8 cellular contexts compared by ENCODE assay signal in genomic region chr1:9539165-9539828, GRCh38. TPM values are rescaled to one million over a fixed set of nuclear protein-coding genes. Genes with fewer than 3 reads are reported as not detected.
DNase-seq lines count a peak whose midpoint lies in the region; ATAC-seq, FAIRE-seq and TF ChIP-seq lines count a peak whose summit lies in the region.

SLC25A33 (plus strand) TSS chr1:9539465; CDS start chr1:9539692, 227 bp downstream.

- no peaks in the 10 kb centered on the region for H3K36me3 ChIP-seq in Caco-2 (ENCODE audit: control insufficient read depth, insufficient read depth, low read length)
- peaks cover 6% of the 10 kb centered on the region for H3K36me3 ChIP-seq in endodermal cell (ENCODE audit: control insufficient read depth, insufficient read depth, low read length)

- 1% methylated on average over 32 to 92 of the region's 92 CpGs for WGBS in endodermal cell (ENCODE audit: insufficient coverage in 1 of 2, insufficient read length in 1 of 2), 2 experiments

- H3K27ac Mint-ChIP-seq in Caco-2 (ENCODE audit: unreplicated experiment) (peak within 1 kb of the TSS; percentile 82), endodermal cell (peak within 1 kb of the TSS; percentile 93)
- peak within 1 kb of the TSS; percentile 76 for H3K27ac Mint-ChIP-seq in activated CD8-positive, alpha-beta memory T cell treated with anti-CD3 and anti-CD28 coated beads, Interleukin-2, amount 10 ng/mL, durations not matched to agents 7 days and 5 days

- H3K27me3 Mint-ChIP-seq in Caco-2 (ENCODE audit: insufficient read depth, unreplicated experiment) (no peaks in the 10 kb centered on the region), endodermal cell (ENCODE audit: insufficient read depth) (no peaks in the 10 kb centered on the region)
- H3K27me3 Mint-ChIP-seq in activated CD8-positive, alpha-beta memory T cell treated with anti-CD3 and anti-CD28 coated beads, Interleukin-2, amount 10 ng/mL, durations not matched to agents 7 days and 5 days: no peaks in the 10 kb centered on the region

- peak within 1 kb of the TSS; percentile 47 for H3K9ac ChIP-seq in endodermal cell (ENCODE audit: extremely low read depth, low read length, poor library complexity, severe bottlenecking)

- peak; percentile 97 for FAIRE-seq in HTR-8/SVneo (lab: Jason Lieb, UNC)

- H3K4me1 ChIP-seq in Caco-2 (peaks cover 18% of the 10 kb centered on the region), endodermal cell (ENCODE audit: control insufficient read depth, insufficient read depth, low read length) (peaks cover 5% of the 10 kb centered on the region)

- H3K4me3 ChIP-seq in Caco-2 (ENCODE audit: low read depth, low read length) (peak within 1 kb of the TSS; percentile 95), endodermal cell (ENCODE audit: low read length) (peak within 1 kb of the TSS; percentile 87)

- H3K27me3 ChIP-seq in Caco-2 (replicated peaks; ENCODE audit: control insufficient read depth, insufficient read depth, low read length) (no peaks in the 10 kb centered on the region), endodermal cell (ENCODE audit: control insufficient read depth, insufficient read depth, low read length, poor library complexity, severe bottlenecking) (no peaks in the 10 kb centered on the region)

- H3K4me1 Mint-ChIP-seq in Caco-2 (ENCODE audit: low read depth, unreplicated experiment) (peaks cover 12% of the 10 kb centered on the region), endodermal cell (peaks cover 16% of the 10 kb centered on the region)
- H3K4me1 Mint-ChIP-seq in activated CD8-positive, alpha-beta memory T cell treated with anti-CD3 and anti-CD28 coated beads, Interleukin-2, amount 10 ng/mL, durations not matched to agents 7 days and 5 days: peaks cover 34% of the 10 kb centered on the region

- intact Hi-C loops in Caco-2 (cut with micrococcal nuclease; ENCODE audit: unreplicated experiment): no loop called here

- POLR2A ChIA-PET in Caco-2 (lab: Charles Lee): interaction anchor here (0.5 to 1.1 kb wide), 5 partner anchors 14 to 1096 kb away, joined by 3 to 10 read pairs (median 3); partner anchors contain the start of gene TMEM201

- CTCF ChIA-PET in Caco-2 (lab: Charles Lee): interaction anchor here (1.0 kb wide), 1 partner anchor 305 kb away, joined by 3 read pairs; the partner anchor contains the start of gene H6PD
- CTCF ChIA-PET in activated CD8-positive, alpha-beta memory T cell treated with anti-CD3 and anti-CD28 coated beads, Interleukin-2, amount 10 ng/mL, durations not matched to agents 7 days and 5 days (lab: Charles Lee): interaction anchor here (0.9 to 1.5 kb wide), 3 partner anchors 10 to 49 kb away, joined by 3 to 5 read pairs (median 3); partner anchors contain the start of gene TMEM201

- peak; percentile 97 to 98 for DNase-seq in Caco-2
- peak; percentile 93 for DNase-seq in HTR-8/SVneo (ENCODE audit: insufficient read length, low spot score)
- peak; percentile 95 for DNase-seq in NOMO-1 treated with DMSO at 0.1 percent for 48 hours (lab: John Stamatoyannopoulos, UW; ENCODE audit: unreplicated experiment)
- DNase-seq in activated CD8-positive, alpha-beta memory T cell treated with anti-CD3 and anti-CD28 coated beads, Interleukin-2, amount 10 ng/mL, durations not matched to agents 7 days and 5 days: peak; percentile 98
- peak; percentile 99 for DNase-seq in endodermal cell
- peak; percentile 100 for DNase-seq in mesenteric fat pad (ENCODE audit: low spot score)
- peak; percentile 97 for DNase-seq in stimulated activated CD8-positive, alpha-beta memory T cell treated with anti-CD3 and anti-CD28 coated beads, Interleukin-15, amount 100 ng/mL, for 1 hour (ENCODE audit: low read depth)

- peak within 1 kb of the TSS; percentile 53 for H3K27ac ChIP-seq in endodermal cell (ENCODE audit: low read depth, low read length)

- TF ChIP-seq CTCF in Caco-2 (IDR thresholded peaks at IDR 0.05; ENCODE audit: insufficient read depth in 1 of 2, low read depth in 1 of 2, low read length in 1 of 2, severe bottlenecking in 1 of 2, unreplicated experiment in 1 of 2) (no peak), endodermal cell (conservative IDR thresholded peaks at IDR 0.05) (peak; percentile 26)

- H3K36me3 Mint-ChIP-seq in Caco-2 (ENCODE audit: insufficient read depth, unreplicated experiment) (peaks cover 13% of the 10 kb centered on the region), endodermal cell (ENCODE audit: low read depth) (peaks cover 12% of the 10 kb centered on the region)
- peaks cover 5% of the 10 kb centered on the region for H3K36me3 Mint-ChIP-seq in activated CD8-positive, alpha-beta memory T cell treated with anti-CD3 and anti-CD28 coated beads, Interleukin-2, amount 10 ng/mL, durations not matched to agents 7 days and 5 days

- no TSS peak for BruUV-seq in Caco-2 (replicated peaks; lab: Mats Ljungman, UMichigan)

- H3K4me3 Mint-ChIP-seq in Caco-2 (ENCODE audit: unreplicated experiment): peak within 1 kb of the TSS; percentile 86
- peak within 1 kb of the TSS; percentile 86 for H3K4me3 Mint-ChIP-seq in activated CD8-positive, alpha-beta memory T cell treated with anti-CD3 and anti-CD28 coated beads, Interleukin-2, amount 10 ng/mL, durations not matched to agents 7 days and 5 days
- H3K4me3 Mint-ChIP-seq in endodermal cell: peak within 1 kb of the TSS; percentile 90

- H3K9me3 ChIP-seq in Caco-2 (no peaks in the 10 kb centered on the region), endodermal cell (ENCODE audit: control insufficient read depth, low read length) (no peaks in the 10 kb centered on the region)

- H3K9me3 Mint-ChIP-seq in Caco-2 (ENCODE audit: unreplicated experiment) (no peaks in the 10 kb centered on the region), endodermal cell (no peaks in the 10 kb centered on the region)
- no peaks in the 10 kb centered on the region for H3K9me3 Mint-ChIP-seq in activated CD8-positive, alpha-beta memory T cell treated with anti-CD3 and anti-CD28 coated beads, Interleukin-2, amount 10 ng/mL, durations not matched to agents 7 days and 5 days (ENCODE audit: low read depth)

- ATAC-seq in GM21381 (IDR thresholded peaks at IDR 0.05; ENCODE audit: unreplicated experiment): peak; percentile 94
- peak; percentile 98 for ATAC-seq in activated CD8-positive, alpha-beta memory T cell treated with anti-CD3 and anti-CD28 coated beads, Interleukin-2, amount 10 ng/mL, durations not matched to agents 7 days and 5 days

RNA-seq across cellular contexts. Expression of gene SLC25A33, which starts in this region (rescaled TPM):
- 9.9 and 11.2 TPM in 2 replicates for total RNA-seq in Caco-2 (2022)
- total RNA-seq in activated CD8-positive, alpha-beta memory T cell treated with anti-CD3 and anti-CD28 coated beads, Interleukin-2, amount 10 ng/mL, durations not matched to agents 7 days and 5 days: 1 to 10 TPM; 4.5 to 7.7 TPM
- 10 to 100 TPM in 1 of 2 donors, 1 to 10 TPM in 1; 9.6 to 13.6 TPM for total RNA-seq in endodermal cell
- polyA plus RNA-seq in endodermal cell (2013, experiment 1 of 2): 11.0 TPM
- 10.4 TPM for polyA plus RNA-seq in endodermal cell (2013, experiment 2 of 2)
- total RNA-seq in mesenteric fat pad: 7.5 TPM

Comparison
In these comparisons a context has a peak if more than half of its experiments do, and no peak if none do; other contexts are left out.
1. Peak in every context shown above with its lines: DNase-seq, ATAC-seq, H3K4me3 ChIP-seq and H3K27ac ChIP-seq.